In the genomic region with DNA sequence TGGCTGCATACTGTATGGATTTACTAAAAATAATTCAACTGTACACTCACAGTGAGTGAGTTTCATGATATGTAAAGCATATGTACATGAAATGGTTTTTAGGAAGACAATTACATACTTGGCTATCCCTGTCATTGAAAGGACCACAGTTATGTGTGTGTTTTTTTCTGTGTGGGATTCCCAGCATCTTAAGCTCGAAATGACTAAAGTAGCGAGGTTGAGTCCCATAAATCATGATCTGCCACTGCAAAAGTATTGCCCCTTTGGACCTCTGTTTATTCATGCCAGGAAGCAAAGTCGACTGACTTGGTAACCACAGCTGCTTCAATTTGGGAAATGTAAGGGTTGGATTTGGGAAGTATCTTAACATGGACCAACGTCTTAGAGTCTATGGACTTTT, we compare ENCODE assay signal across 32 cellular contexts. TPM values are rescaled to one million over a fixed set of nuclear protein-coding genes. Genes with fewer than 3 reads are reported as not detected.
"Had no signal": no experiment of that assay in that cellular context is flagged by ENCODE, and none has a peak within 500 bp of the region (broad histone marks: within the 10 kb centered on the region; RNA-seq: fewer than 3 reads in every experiment).

No MANE protein-coding gene starts in this region.

- DNase-seq: activated CD4-positive, alpha-beta memory T cell treated with anti-CD3 and anti-CD28 coated beads, Interleukin-2, amount 10 ng/mL, durations not matched to agents 7 days and 5 days; activated CD4-positive, alpha-beta T cell treated with anti-CD3 and anti-CD28 coated beads, Interleukin-2, amount 10 ng/mL, durations not matched to agents 24 days and 14 days; activated CD4-positive, CD25-positive, alpha-beta regulatory T cell treated with anti-CD3 and anti-CD28 coated beads, Interleukin-2, amount 50 U/mL, for 72 hours; activated T-cell treated with anti-CD3 and anti-CD28 coated beads, Interleukin-2, amount 50 U/mL, for 4 hours; anterior cingulate cortex; cerebellar nuclear complex; dorsolateral prefrontal cortex; effector memory CD4-positive, alpha-beta T cell; head of caudate nucleus; hippocampal formation; immature natural killer cell; kidney; left colon; mammary epithelial cell; midbrain; naive thymus-derived CD4-positive, alpha-beta T cell; ovary; right lobe of liver; small intestine; stimulated activated CD4-positive, alpha-beta T cell treated with anti-CD3 and anti-CD28 coated beads, Interleukin-1b, Interleukin-23, amount 100 ng/mL, for 48 hours; stimulated activated CD4-positive, alpha-beta T cell treated with anti-CD3 and anti-CD28 coated beads, Interleukin-4, amount 100 ng/mL, for 4 hours; stimulated activated naive B cell treated with anti-CD40 and anti-IgM and Interleukin-4, amounts not matched to agents 10 μg/mL and 1 μg/mL and 100 μg/mL, for 72 hours; stomach; thyroid gland; upper lobe of right lung; WERI-Rb-1 had no signal

- H3K4me3 Mint-ChIP-seq: activated CD4-positive, alpha-beta memory T cell treated with anti-CD3 and anti-CD28 coated beads, Interleukin-2, amount 10 ng/mL, durations not matched to agents 7 days and 5 days; activated CD4-positive, alpha-beta T cell treated with anti-CD3 and anti-CD28 coated beads, Interleukin-2, amount 10 ng/mL, durations not matched to agents 24 days and 14 days; activated T-cell treated with anti-CD3 and anti-CD28 coated beads, Interleukin-2, amount 50 U/mL, for 4 hours; activated T-helper 17 cell treated with anti-CD3 and anti-CD28 coated beads, Interleukin-2, amount 50 U/mL, for 72 hours; brain; immature natural killer cell; naive thymus-derived CD4-positive, alpha-beta T cell; stimulated activated naive B cell treated with anti-CD40 and anti-IgM and Interleukin-4, amounts not matched to agents 10 μg/mL and 1 μg/mL and 100 μg/mL, for 72 hours had no signal

- H3K4me1 Mint-ChIP-seq: activated CD4-positive, alpha-beta memory T cell treated with anti-CD3 and anti-CD28 coated beads, Interleukin-2, amount 10 ng/mL, durations not matched to agents 7 days and 5 days; activated CD4-positive, alpha-beta T cell treated with anti-CD3 and anti-CD28 coated beads, Interleukin-2, amount 10 ng/mL, durations not matched to agents 24 days and 14 days; immature natural killer cell; naive thymus-derived CD4-positive, alpha-beta T cell; stimulated activated naive B cell treated with anti-CD40 and anti-IgM and Interleukin-4, amounts not matched to agents 10 μg/mL and 1 μg/mL and 100 μg/mL, for 72 hours had no signal

- H3K27ac ChIP-seq: cardiac muscle cell, coronary artery, dorsolateral prefrontal cortex, ovary, right lobe of liver, stomach, thyroid gland, upper lobe of right lung, WERI-Rb-1 had no signal

- H3K4me3 ChIP-seq: cardiac muscle cell, coronary artery, dorsolateral prefrontal cortex, ovary, right lobe of liver, stomach, thyroid gland, upper lobe of right lung had no signal

- H3K36me3 ChIP-seq: cardiac muscle cell, ovary, right lobe of liver, stomach, thyroid gland, upper lobe of right lung, WERI-Rb-1 had no signal

- H3K36me3 Mint-ChIP-seq: activated naive CD4-positive, alpha-beta T cell treated with anti-CD3 and anti-CD28 coated beads, Interleukin-2, amount 50 U/mL, for 72 hours; brain; immature natural killer cell; naive thymus-derived CD4-positive, alpha-beta T cell; stimulated activated naive B cell treated with anti-CD40 and anti-IgM and Interleukin-4, amounts not matched to agents 10 μg/mL and 1 μg/mL and 100 μg/mL, for 72 hours had no signal

- H3K27me3 ChIP-seq: cardiac muscle cell, dorsolateral prefrontal cortex, ovary, right lobe of liver, thyroid gland, upper lobe of right lung had no signal

- H3K9me3 ChIP-seq: ovary, right lobe of liver, stomach, thyroid gland, upper lobe of right lung had no signal

- ATAC-seq: activated naive CD4-positive, alpha-beta T cell treated with anti-CD3 and anti-CD28 coated beads, Interleukin-2, amount 50 U/mL, for 72 hours; activated T-cell treated with anti-CD3 and anti-CD28 coated beads, Interleukin-2, amount 50 U/mL, for 4 hours; activated T-helper 17 cell treated with anti-CD3 and anti-CD28 coated beads, Interleukin-2, amount 50 U/mL, for 72 hours; left colon; naive thymus-derived CD4-positive, alpha-beta T cell; right lobe of liver; stimulated activated naive B cell treated with anti-CD40 and anti-IgM and Interleukin-4, amounts not matched to agents 10 μg/mL and 1 μg/mL and 100 μg/mL, for 72 hours; upper lobe of right lung had no signal

- H3K9me3 Mint-ChIP-seq: activated CD4-positive, alpha-beta memory T cell treated with anti-CD3 and anti-CD28 coated beads, Interleukin-2, amount 10 ng/mL, durations not matched to agents 7 days and 5 days; activated CD4-positive, alpha-beta T cell treated with anti-CD3 and anti-CD28 coated beads, Interleukin-2, amount 10 ng/mL, durations not matched to agents 24 days and 14 days; activated naive CD4-positive, alpha-beta T cell treated with anti-CD3 and anti-CD28 coated beads, Interleukin-2, amount 50 U/mL, for 72 hours; activated T-cell treated with anti-CD3 and anti-CD28 coated beads, Interleukin-2, amount 50 U/mL, for 4 hours; activated T-helper 17 cell treated with anti-CD3 and anti-CD28 coated beads, Interleukin-2, amount 50 U/mL, for 72 hours; brain; immature natural killer cell; stimulated activated naive B cell treated with anti-CD40 and anti-IgM and Interleukin-4, amounts not matched to agents 10 μg/mL and 1 μg/mL and 100 μg/mL, for 72 hours had no signal

- H3K27ac Mint-ChIP-seq: activated CD4-positive, alpha-beta memory T cell treated with anti-CD3 and anti-CD28 coated beads, Interleukin-2, amount 10 ng/mL, durations not matched to agents 7 days and 5 days; activated CD4-positive, alpha-beta T cell treated with anti-CD3 and anti-CD28 coated beads, Interleukin-2, amount 10 ng/mL, durations not matched to agents 24 days and 14 days; activated naive CD4-positive, alpha-beta T cell treated with anti-CD3 and anti-CD28 coated beads, Interleukin-2, amount 50 U/mL, for 72 hours; activated T-helper 17 cell treated with anti-CD3 and anti-CD28 coated beads, Interleukin-2, amount 50 U/mL, for 72 hours; brain; immature natural killer cell; naive thymus-derived CD4-positive, alpha-beta T cell; progenitor cell of endocrine pancreas; stimulated activated naive B cell treated with anti-CD40 and anti-IgM and Interleukin-4, amounts not matched to agents 10 μg/mL and 1 μg/mL and 100 μg/mL, for 72 hours had no signal

- H3K4me1 ChIP-seq: right lobe of liver, stomach, thyroid gland, upper lobe of right lung had no signal

RNA-seq across cellular contexts. Expression of a gene that starts 5.5 kb away (rescaled TPM):
- total RNA-seq: activated CD4-positive, alpha-beta memory T cell treated with anti-CD3 and anti-CD28 coated beads, Interleukin-2, amount 10 ng/mL, durations not matched to agents 7 days and 5 days had no signal
- polyA plus RNA-seq: mammary epithelial cell; naive thymus-derived CD4-positive, alpha-beta T cell had no signal

RNA-seq across cellular contexts. Expression of a gene that starts 39.7 kb away (rescaled TPM):
- polyA plus RNA-seq: naive thymus-derived CD4-positive, alpha-beta T cell had no signal
